Comparison of ENCODE assay signal across 9 cellular contexts in genomic region chr18:70337139-70337972, GRCh38. TPM values are rescaled to one million over a fixed set of nuclear protein-coding genes. Genes with fewer than 3 reads are reported as not detected.
DNase-seq lines count a peak whose midpoint lies in the region; ATAC-seq and TF ChIP-seq lines count a peak whose summit lies in the region.
"Had no signal": no experiment of that assay in that cellular context is flagged by ENCODE, and none has a peak within 500 bp of the region (broad histone marks: within the 10 kb centered on the region; RNA-seq: fewer than 3 reads in every experiment).

No MANE protein-coding gene starts in this region.

- intact Hi-C loops in right lobe of liver (cut with DNase I) = no loop called here

- ATAC-seq in right lobe of liver = peak; percentile 67 to 71 (median 70)
- ATAC-seq in GM19397 (IDR thresholded peaks at IDR 0.05; ENCODE audit: unreplicated experiment) = no peak
- no peak for ATAC-seq in GM21360 (IDR thresholded peaks at IDR 0.05; ENCODE audit: unreplicated experiment)

- TF ChIP-seq CTCF in BE2C (IDR thresholded peaks at IDR 0.05; ENCODE audit: low read depth, low read length) = no peak
- TF ChIP-seq CTCF in brain microvascular endothelial cell (IDR thresholded peaks at IDR 0.05; ENCODE audit: low read depth, low read length, missing control alignments) = no peak
- TF ChIP-seq CTCF in right lobe of liver (IDR thresholded peaks at IDR 0.05) = no peak

- DNase-seq in BE2C (peak; percentile 21), HT1080 (ENCODE audit: low read depth) (peak; percentile 89), brain microvascular endothelial cell (peak; percentile 88), right lobe of liver (no peak), G401 (ENCODE audit: low spot score) (no peak)
- no peak for DNase-seq in activated T-cell treated with anti-CD3 and anti-CD28 coated beads, Interleukin-2, amount 50 U/mL, for 1 hour
- DNase-seq: activated B cell treated with CpG ODN at 0.5 μM for 24 hours had no signal

- H3K36me3 ChIP-seq in BE2C = no peaks in the 10 kb centered on the region
- no peaks in the 10 kb centered on the region for H3K36me3 ChIP-seq in brain microvascular endothelial cell (replicated peaks)
- no peaks in the 10 kb centered on the region for H3K36me3 ChIP-seq in right lobe of liver

- peak; percentile 86 for TF ChIP-seq POLR2A in right lobe of liver (IDR thresholded peaks at IDR 0.05)

- 69% methylated on average over 4 of the region's 4 CpGs for WGBS in right lobe of liver (ENCODE audit: insufficient coverage, low coverage, low lambda C conversion rate, missing lambda C conversion rate)

- H3K27me3 ChIP-seq in BE2C = no peaks in the 10 kb centered on the region
- H3K27me3 ChIP-seq in brain microvascular endothelial cell (replicated peaks) = no peaks in the 10 kb centered on the region
- no peaks in the 10 kb centered on the region for H3K27me3 ChIP-seq in right lobe of liver

- H3K27ac ChIP-seq in brain microvascular endothelial cell (peak overlapping the region; percentile 14), right lobe of liver (peak overlapping the region; percentile 65 to 92 (median 79))

- H3K4me3 ChIP-seq in BE2C (ENCODE audit: low read depth, low read length) = no peak overlapping the region
- no peak overlapping the region for H3K4me3 ChIP-seq in brain microvascular endothelial cell (ENCODE audit: low read depth, low read length)
- H3K4me3 ChIP-seq in right lobe of liver = peak overlapping the region in 2 of 3 donors; percentile 18 to 35

- H3K4me1 ChIP-seq in BE2C = 0 out of 2 replicates have a peak, but pooled peaks cover 4% of the 10 kb centered on the region
- peaks cover 0 to 44% (median 14%) of the 10 kb centered on the region in 4 donors for H3K4me1 ChIP-seq in right lobe of liver

- in situ Hi-C loops in brain microvascular endothelial cell (cut with HindIII; ENCODE audit: low pct_ligation_motif_present, low sequenced_read_pairs) = no loop called here
- in situ Hi-C loops in G401 (cut with HindIII; ENCODE audit: low sequenced_read_pairs) = no loop called here

- no peaks in the 10 kb centered on the region for H3K9me3 ChIP-seq in BE2C
- H3K9me3 ChIP-seq in right lobe of liver = no peaks in the 10 kb centered on the region

RNA-seq across cellular contexts. Expression of gene SOCS6, which starts 48.5 kb away (rescaled TPM):
- 8.1 TPM for polyA plus RNA-seq in BE2C (2012; ENCODE audit: insufficient read depth, insufficient read length, low read depth)
- 24.1 and 27.5 TPM in 2 replicates for total RNA-seq in HT1080 (2014; rRNA removed; shearing (Covaris generic))
- polyA plus RNA-seq in HT1080 (2015; cell fraction: cytosol; rRNA removed) = 14.2 and 16.8 TPM in 2 replicates
- 14.0 and 18.9 TPM in 2 replicates for polyA plus RNA-seq in HT1080 (2015; cell fraction: nucleus; rRNA removed)
- total RNA-seq in right lobe of liver = 10 to 100 TPM; 11.7 to 18.0 (median 14.0) TPM
- total RNA-seq in G401 (2014; rRNA removed; shearing (Covaris generic)) = 32.5 and 52.1 TPM in 2 replicates

Comparison
In these comparisons a context has a peak if more than half of its experiments do, and no peak if none do; other contexts are left out.
1. DNase-seq: peak in BE2C (single experiment), HT1080 (single experiment) and brain microvascular endothelial cell (single experiment); none in right lobe of liver (0 of 3), activated T-cell treated with anti-CD3 and anti-CD28 coated beads, Interleukin-2, amount 50 U/mL, for 1 hour (single experiment) and G401 (single experiment).
2. H3K4me3 ChIP-seq: peak in right lobe of liver (2 of 3); none in BE2C (single experiment) and brain microvascular endothelial cell (single experiment).
3. ATAC-seq: peak in right lobe of liver (4 of 4); none in GM19397 (single experiment) and GM21360 (single experiment).